ENCODE assay signal across 10 cellular contexts in the genomic region with DNA sequence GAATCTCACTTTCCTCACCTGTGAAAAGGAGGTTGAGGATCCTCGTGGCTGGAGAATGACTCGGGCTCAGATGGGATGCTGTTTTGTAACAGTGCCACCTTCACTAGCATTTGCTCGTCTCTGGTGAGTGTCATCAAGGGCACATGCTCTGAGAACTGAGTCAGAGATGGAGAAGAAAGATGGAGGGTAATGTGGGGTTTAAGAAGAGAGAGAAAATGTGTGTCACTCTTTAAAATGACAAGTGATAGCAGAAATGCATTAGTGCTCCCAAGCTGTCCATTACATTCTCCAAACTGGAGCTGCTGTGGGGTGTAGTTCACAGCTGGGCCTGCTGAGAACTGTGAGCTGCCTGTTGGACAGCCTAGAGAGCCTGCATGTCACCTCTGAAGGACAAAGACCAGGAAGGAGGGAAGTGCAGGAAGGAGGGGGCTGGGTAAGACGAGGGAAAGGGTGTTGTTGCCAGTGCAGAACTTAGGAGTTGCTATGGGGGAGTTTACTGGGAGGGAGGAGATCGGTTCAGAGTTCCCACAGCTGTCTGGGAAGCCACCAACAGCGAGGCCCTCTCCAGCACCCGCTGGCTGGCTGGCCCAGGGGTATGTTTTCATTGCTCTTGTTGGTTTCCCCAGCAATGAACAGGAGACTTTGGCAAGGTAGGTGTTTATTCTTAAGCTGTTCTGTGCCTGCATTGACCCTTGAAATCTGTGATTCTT. TPM values are rescaled to one million over a fixed set of nuclear protein-coding genes. Genes with fewer than 3 reads are reported as not detected.
DNase-seq lines count a peak whose midpoint lies in the region; ATAC-seq, FAIRE-seq and TF ChIP-seq lines count a peak whose summit lies in the region.
"Had no signal": no experiment of that assay in that cellular context is flagged by ENCODE, and none has a peak within 500 bp of the region (broad histone marks: within the 10 kb centered on the region; RNA-seq: fewer than 3 reads in every experiment).

No MANE protein-coding gene starts in this region.

- FAIRE-seq in D721Med (lab: Jason Lieb, UNC), result no peak

- H2AK5ac ChIP-seq in mesendoderm (ENCODE audit: low read length), result no peak overlapping the region

- H4K8ac ChIP-seq in mesendoderm (ENCODE audit: low read depth, low read length), result no peak overlapping the region

- peaks cover 2% of the 10 kb centered on the region for H3K9me3 Mint-ChIP-seq in activated naive CD4-positive, alpha-beta T cell treated with anti-CD3 and anti-CD28 coated beads for 36 hours
- no peaks in the 10 kb centered on the region for H3K9me3 Mint-ChIP-seq in activated naive CD4-positive, alpha-beta T cell treated with anti-CD3 and anti-CD28 coated beads, Interleukin-2, amount 10 ng/mL, durations not matched to agents 7 days and 5 days
- no peaks in the 10 kb centered on the region for H3K9me3 Mint-ChIP-seq in CD14-positive monocyte

- H3K79me1 ChIP-seq in mesendoderm (ENCODE audit: low read length), result no peaks in the 10 kb centered on the region

- no peak overlapping the region for H3K4me2 ChIP-seq in mesendoderm (ENCODE audit: low read length)

- no peak overlapping the region for H3K27ac Mint-ChIP-seq in activated naive CD4-positive, alpha-beta T cell treated with anti-CD3 and anti-CD28 coated beads for 36 hours
- H3K27ac Mint-ChIP-seq in activated naive CD4-positive, alpha-beta T cell treated with anti-CD3 and anti-CD28 coated beads, Interleukin-2, amount 10 ng/mL, durations not matched to agents 7 days and 5 days, result no peak overlapping the region
- no peak overlapping the region for H3K27ac Mint-ChIP-seq in CD14-positive monocyte

- H3K9ac ChIP-seq in mesendoderm (ENCODE audit: low read length), result peak overlapping the region; percentile 31

- no peaks in the 10 kb centered on the region for H3K27me3 ChIP-seq in mesendoderm (ENCODE audit: insufficient read depth, low read length, poor library complexity)
- H3K27me3 ChIP-seq in tibial artery, result no peaks in the 10 kb centered on the region

- peaks cover 4% of the 10 kb centered on the region for H3K4me1 Mint-ChIP-seq in activated naive CD4-positive, alpha-beta T cell treated with anti-CD3 and anti-CD28 coated beads for 36 hours (ENCODE audit: low read depth)
- H3K4me1 Mint-ChIP-seq in activated naive CD4-positive, alpha-beta T cell treated with anti-CD3 and anti-CD28 coated beads, Interleukin-2, amount 10 ng/mL, durations not matched to agents 7 days and 5 days, result no peaks in the 10 kb centered on the region
- H3K4me1 Mint-ChIP-seq in CD14-positive monocyte, result no peaks in the 10 kb centered on the region

- H3K56ac ChIP-seq in mesendoderm (ENCODE audit: low read length), result peak overlapping the region; percentile 86

- peak overlapping the region; percentile 66 for H3K18ac ChIP-seq in mesendoderm (ENCODE audit: low read length)

- H3K4me1 ChIP-seq in mesendoderm (ENCODE audit: control insufficient read depth, low read depth, low read length) (peaks cover 4% of the 10 kb centered on the region), tibial artery (peaks cover 0 to 14% (median 9%) of the 10 kb centered on the region in 4 donors)

- H4K5ac ChIP-seq in mesendoderm (ENCODE audit: low read length), result no peak overlapping the region

- H3K36me3 ChIP-seq in mesendoderm (ENCODE audit: control insufficient read depth, insufficient read depth, low read length) (no peaks in the 10 kb centered on the region), tibial artery (peaks cover 12 to 31% (median 21%) of the 10 kb centered on the region in 3 donors)

- peak overlapping the region; percentile 82 for H2BK120ac ChIP-seq in mesendoderm (ENCODE audit: low read depth, low read length)

- H3K36me3 Mint-ChIP-seq in activated naive CD4-positive, alpha-beta T cell treated with anti-CD3 and anti-CD28 coated beads for 36 hours (ENCODE audit: low read depth), result no peaks in the 10 kb centered on the region
- H3K36me3 Mint-ChIP-seq in activated naive CD4-positive, alpha-beta T cell treated with anti-CD3 and anti-CD28 coated beads, Interleukin-2, amount 10 ng/mL, durations not matched to agents 7 days and 5 days, result no peaks in the 10 kb centered on the region
- no peaks in the 10 kb centered on the region for H3K36me3 Mint-ChIP-seq in CD14-positive monocyte

- H2BK5ac ChIP-seq in mesendoderm (ENCODE audit: low read length), result peak overlapping the region; percentile 56

- TF ChIP-seq CTCF in tibial artery (IDR thresholded peaks at IDR 0.05) (no peak), CD14-positive monocyte (IDR thresholded peaks at IDR 0.05) (no peak), D721Med (IDR thresholded peaks at IDR 0.05; ENCODE audit: insufficient read depth, missing control alignments) (no peak)

- H3K9me3 ChIP-seq in tibial artery, result no peaks in the 10 kb centered on the region

- H3K4me3 ChIP-seq in mesendoderm (ENCODE audit: low read length), result no peak overlapping the region
- H3K4me3 ChIP-seq in tibial artery, result no peak overlapping the region

- no peak overlapping the region for H3K4ac ChIP-seq in mesendoderm (ENCODE audit: low read depth, low read length)

- H3K23ac ChIP-seq in mesendoderm (ENCODE audit: low read length), result no peak overlapping the region

- WGBS in mesendoderm (ENCODE audit: extremely low coverage, insufficient coverage, low lambda C conversion rate), result no CpG with 5 or more reads among the region's 7 CpGs

- no peak overlapping the region for H2BK15ac ChIP-seq in mesendoderm (replicated peaks; ENCODE audit: low read depth)

- H3K79me2 ChIP-seq in mesendoderm (ENCODE audit: control insufficient read depth, insufficient read depth, low read length), result no peaks in the 10 kb centered on the region

- H3K4me3 Mint-ChIP-seq in activated naive CD4-positive, alpha-beta T cell treated with anti-CD3 and anti-CD28 coated beads for 36 hours, result no peak overlapping the region
- H3K4me3 Mint-ChIP-seq in activated naive CD4-positive, alpha-beta T cell treated with anti-CD3 and anti-CD28 coated beads, Interleukin-2, amount 10 ng/mL, durations not matched to agents 7 days and 5 days, result no peak overlapping the region
- H3K4me3 Mint-ChIP-seq in CD14-positive monocyte, result no peak overlapping the region

- intact Hi-C loops in activated naive CD4-positive, alpha-beta T cell treated with anti-CD3 and anti-CD28 coated beads for 36 hours (cut with micrococcal nuclease), result no loop called here
- intact Hi-C loops in tibial artery (cut with DNase I; ENCODE audit: low total_unique reads), result no loop called here
- intact Hi-C loops in CD14-positive monocyte (cut with micrococcal nuclease), result no loop called here

- no peak for ATAC-seq in GM21528 (IDR thresholded peaks at IDR 0.05; ENCODE audit: low FRiP score, unreplicated experiment)

- no peak overlapping the region for H3K27ac ChIP-seq in epithelial cell of prostate
- peak overlapping the region; percentile 79 for H3K27ac ChIP-seq in mesendoderm (ENCODE audit: low read depth, low read length)
- peak overlapping the region; percentile 50 to 68 for H3K27ac ChIP-seq in tibial artery

- DNase-seq in activated naive CD4-positive, alpha-beta T cell treated with anti-CD3 and anti-CD28 coated beads for 36 hours, result peak; percentile 7
- DNase-seq in activated naive CD4-positive, alpha-beta T cell treated with anti-CD3 and anti-CD28 coated beads, Interleukin-2, amount 10 ng/mL, durations not matched to agents 7 days and 5 days, result no peak
- peak; percentile 31 for DNase-seq in epithelial cell of prostate (ENCODE audit: low read depth, low spot score)
- peak; percentile 88 for DNase-seq in mesendoderm
- DNase-seq in tibial artery, result peak in 1 of 2 donors; percentile 71
- no peak for DNase-seq in CD14-positive monocyte (ENCODE audit: low spot score)
- no peak for DNase-seq in D721Med (ENCODE audit: insufficient read length, low spot score)
- DNase-seq: glutamatergic neuron, NCI-H1092 treated with DMSO at 0.1 percent for 48 hours had no signal

- CTCF ChIA-PET in activated naive CD4-positive, alpha-beta T cell treated with anti-CD3 and anti-CD28 coated beads for 36 hours (lab: Charles Lee), result interaction anchor here (0.6 kb wide), 1 partner anchor 424 kb away, joined by 3 read pairs; no protein-coding TSS in a partner anchor
- CTCF ChIA-PET in activated naive CD4-positive, alpha-beta T cell treated with anti-CD3 and anti-CD28 coated beads, Interleukin-2, amount 10 ng/mL, durations not matched to agents 7 days and 5 days (lab: Charles Lee), result no interaction called here

- no peaks in the 10 kb centered on the region for H3K27me3 Mint-ChIP-seq in activated naive CD4-positive, alpha-beta T cell treated with anti-CD3 and anti-CD28 coated beads for 36 hours (ENCODE audit: low read depth)
- no peaks in the 10 kb centered on the region for H3K27me3 Mint-ChIP-seq in activated naive CD4-positive, alpha-beta T cell treated with anti-CD3 and anti-CD28 coated beads, Interleukin-2, amount 10 ng/mL, durations not matched to agents 7 days and 5 days
- H3K27me3 Mint-ChIP-seq in CD14-positive monocyte (ENCODE audit: low read depth in 3 of 3), result peaks cover 0 to 6% (median 3%) of the 10 kb centered on the region in 3 donors

RNA-seq across cellular contexts. Expression of gene GMPR, which starts 19.8 kb away (rescaled TPM):
- 1 to 10 TPM in 1 of 2 experiments, under 1 TPM in 1; 0.94 to 1.0 TPM for total RNA-seq in activated naive CD4-positive, alpha-beta T cell treated with anti-CD3 and anti-CD28 coated beads for 36 hours
- 19.3 TPM for polyA plus RNA-seq in mesendoderm (2013, experiment 1 of 2)
- 19.7 TPM for polyA plus RNA-seq in mesendoderm (2013, experiment 2 of 2)
- polyA plus RNA-seq in CD14-positive monocyte, result 1 to 10 TPM; 3.2 to 3.8 TPM

Comparison
In these comparisons a context has a peak if more than half of its experiments do, and no peak if none do; other contexts are left out.
1. DNase-seq: peak in activated naive CD4-positive, alpha-beta T cell treated with anti-CD3 and anti-CD28 coated beads for 36 hours (single experiment), epithelial cell of prostate (single experiment) and mesendoderm (single experiment); none in activated naive CD4-positive, alpha-beta T cell treated with anti-CD3 and anti-CD28 coated beads, Interleukin-2, amount 10 ng/mL, durations not matched to agents 7 days and 5 days (single experiment), CD14-positive monocyte (single experiment) and D721Med (single experiment).